18 cellular contexts compared by ENCODE assay signal in genomic region chr11:10926801-10927200, GRCh38.
DNase-seq lines count a peak whose midpoint lies in the region; ATAC-seq, FAIRE-seq and TF ChIP-seq lines count a peak whose summit lies in the region.
"Had no signal": no experiment of that assay in that cellular context is flagged by ENCODE, and none has a peak within 500 bp of the region (broad histone marks: within the 10 kb centered on the region; RNA-seq: fewer than 3 reads in every experiment).

No MANE protein-coding gene starts in this region.

- H3K36me3 Mint-ChIP-seq in nephron (ENCODE audit: low read depth), result no peaks in the 10 kb centered on the region

- peaks cover 4% of the 10 kb centered on the region for H3K27me3 Mint-ChIP-seq in nephron (ENCODE audit: low read depth)

- ATAC-seq in GM18505 (IDR thresholded peaks at IDR 0.05; ENCODE audit: unreplicated experiment), result no peak
- no peak for ATAC-seq in GM19023 (IDR thresholded peaks at IDR 0.05; ENCODE audit: unreplicated experiment)

- peak overlapping the region in 2 of 3 experiments; percentile 25 to 81 for H3K27ac Mint-ChIP-seq in nephron

- no peak for TF ChIP-seq POLR2A in GM18505 (IDR thresholded peaks at IDR 0.05; ENCODE audit: borderline replicate concordance, extremely low read depth, insufficient read depth, insufficient read length)

- FAIRE-seq in bronchial epithelial cell (lab: Jason Lieb, UNC), result no peak
- FAIRE-seq: GM18507 had no signal

- H3K36me3 ChIP-seq in bronchial epithelial cell (ENCODE audit: control insufficient read depth, insufficient read depth, low read length), result no peaks in the 10 kb centered on the region

- no peak overlapping the region for H3K4me3 Mint-ChIP-seq in nephron

- TF ChIP-seq CTCF in bronchial epithelial cell (IDR thresholded peaks at IDR 0.05; ENCODE audit: insufficient read depth, low read length, severe bottlenecking), result no peak
- TF ChIP-seq CTCF in nephron (IDR thresholded peaks at IDR 0.05; ENCODE audit: unreplicated experiment in 3 of 3), result no peak
- no peak for TF ChIP-seq CTCF in GM10266 (IDR thresholded peaks at IDR 0.05; ENCODE audit: control insufficient read depth, insufficient read depth, low read depth, missing control alignments)

- H3K27me3 ChIP-seq in bronchial epithelial cell (ENCODE audit: control insufficient read depth, insufficient read depth, low read length), result no peaks in the 10 kb centered on the region

- DNase-seq in Caki2 (ENCODE audit: low read depth) (peak; percentile 26), NCI-H446 treated with DMSO at 0.1 percent for 48 hours (lab: John Stamatoyannopoulos, UW) (peak; percentile 87), bronchial epithelial cell (ENCODE audit: low read depth) (peak; percentile 83), GM10266 (ENCODE audit: extremely low spot score) (no peak)
- no peak for DNase-seq in stimulated activated CD4-positive, alpha-beta T cell treated with anti-CD3 and anti-CD28 coated beads, Interleukin-4, amount 100 ng/mL, for 24 hours
- DNase-seq: activated CD4-positive, alpha-beta T cell treated with anti-CD3 and anti-CD28 coated beads, Interleukin-2, amount 50 U/mL, for 4 hours; amniotic stem cell; dermis blood vessel endothelial cell; GF-D8; hippocampal formation; NCI-H2171; NK-92 treated with Interleukin-12 subunit alpha and Interleukin-12 subunit beta, amount 100 ng/mL, for 24 hours; posterior cingulate gyrus had no signal

- no peak overlapping the region for H3K4me3 ChIP-seq in bronchial epithelial cell (ENCODE audit: low read depth, low read length)
- H3K4me3 ChIP-seq: mucosa of descending colon had no signal

- in situ Hi-C loops in Caki2 (cut with HindIII; ENCODE audit: low pct_unique_long_range_greater_than_20kb, low sequenced_read_pairs), result no loop called here

- peaks cover 39% of the 10 kb centered on the region for H3K4me1 Mint-ChIP-seq in nephron

- H3K9me3 Mint-ChIP-seq in nephron, result no peaks in the 10 kb centered on the region

Comparison
In these comparisons a context has a peak if more than half of its experiments do, and no peak if none do; other contexts are left out.
1. DNase-seq: peak in Caki2 (single experiment), NCI-H446 treated with DMSO at 0.1 percent for 48 hours (single experiment) and bronchial epithelial cell (single experiment); none in stimulated activated CD4-positive, alpha-beta T cell treated with anti-CD3 and anti-CD28 coated beads, Interleukin-4, amount 100 ng/mL, for 24 hours (single experiment) and GM10266 (single experiment).